ENCODE assay signal across 8 cellular contexts in genomic region chr5:142297786-142298185, GRCh38. TPM values are rescaled to one million over a fixed set of nuclear protein-coding genes. Genes with fewer than 3 reads are reported as not detected.
DNase-seq lines count a peak whose midpoint lies in the region; ATAC-seq and TF ChIP-seq lines count a peak whose summit lies in the region.
"Not testable (repeated sequence)": the region's sequence is repeated elsewhere in the genome, so short reads cannot be mapped to it uniquely, and the experiment has no call there.

No MANE protein-coding gene starts in this region.

- peak overlapping the region; percentile 97; the same call in 1 of the 3 replicates for H2BK15ac ChIP-seq in IMR-90 (ENCODE audit: low read depth, low read length)
- not testable (repeated sequence) for H2BK15ac ChIP-seq in mesendoderm (replicated peaks; ENCODE audit: low read depth)

- intact Hi-C loops in IMR-90 (cut with micrococcal nuclease); spleen (cut with DNase I; ENCODE audit: low total_unique reads): not testable (repeated sequence)
- intact Hi-C loops in ascending aorta (cut with DNase I): loop anchor here (1.0 kb wide), 1 partner anchor 104 kb away; no protein-coding TSS in a partner anchor

- H3K4ac ChIP-seq in IMR-90 (ENCODE audit: low read depth, low read length): peak overlapping the region; percentile 96; the same call in 1 of the 2 replicates
- H3K4ac ChIP-seq in mesendoderm (ENCODE audit: low read depth, low read length): not testable (repeated sequence)

- peak overlapping the region; percentile 85 to 96 (median 94) for H3K27ac Mint-ChIP-seq in nephron

- H3K4me1 ChIP-seq in BLaER1 (peaks cover 47% of the 10 kb centered on the region), IMR-90 (ENCODE audit: control insufficient read depth, insufficient read depth, low read length) (peaks cover 16% of the 10 kb centered on the region), ascending aorta (peaks cover 9 to 23% of the 10 kb centered on the region in 2 donors), cardiac muscle cell (ENCODE audit: low read depth) (peaks cover 29% of the 10 kb centered on the region), mesendoderm (ENCODE audit: control insufficient read depth, low read depth, low read length) (peaks cover 30% of the 10 kb centered on the region), spleen (peaks cover 0 to 38% (median 18%) of the 10 kb centered on the region in 6 donors)

- not testable (repeated sequence) for TF ChIP-seq CTCF in IMR-90 (conservative IDR thresholded peaks at IDR 0.05; ENCODE audit: low read depth, low read length); ascending aorta (IDR thresholded peaks at IDR 0.05); coronary artery (IDR thresholded peaks at IDR 0.05); cardiac muscle cell (IDR thresholded peaks at IDR 0.05; ENCODE audit: low read depth, low read length); nephron (IDR thresholded peaks at IDR 0.05; ENCODE audit: unreplicated experiment in 3 of 3); spleen (IDR thresholded peaks at IDR 0.05 in 8 of 11, conservative IDR thresholded peaks at IDR 0.05 in 3 of 11)

- H3K9me3 Mint-ChIP-seq in nephron: not testable (repeated sequence)

- H3K4me3 Mint-ChIP-seq in nephron: not testable (repeated sequence)

- H3K36me3 Mint-ChIP-seq in nephron (ENCODE audit: low read depth): not testable (repeated sequence)

- peaks cover 23 to 79% of the 10 kb centered on the region in 2 experiments for H3K79me1 ChIP-seq in IMR-90 (ENCODE audit: low read depth in 1 of 2, low read length in 2 of 2)
- peaks cover 11% of the 10 kb centered on the region for H3K79me1 ChIP-seq in mesendoderm (ENCODE audit: low read length)

- peak overlapping the region; percentile 96; the same call in 1 of the 2 replicates for H2BK120ac ChIP-seq in IMR-90 (ENCODE audit: low read depth, low read length)
- not testable (repeated sequence) for H2BK120ac ChIP-seq in mesendoderm (ENCODE audit: low read depth, low read length)

- H2AFZ ChIP-seq in IMR-90 (replicated peaks; ENCODE audit: low read length, poor library complexity): not testable (repeated sequence)

- POLR2A ChIA-PET in IMR-90 (lab: Charles Lee; ENCODE audit: unreplicated experiment): not testable (repeated sequence)

- H2AK5ac ChIP-seq in IMR-90 (ENCODE audit: low read depth, low read length): peak overlapping the region; percentile 7; the same call in 1 of the 2 replicates
- H2AK5ac ChIP-seq in mesendoderm (ENCODE audit: low read length): not testable (repeated sequence)

- H2AK9ac ChIP-seq in IMR-90 (replicated peaks; ENCODE audit: low read depth, low read length, poor library complexity): not testable (repeated sequence)

- not testable (repeated sequence) for H3K56ac ChIP-seq in IMR-90 (ENCODE audit: extremely low read depth, insufficient read depth, low read length); mesendoderm (ENCODE audit: low read length)

- TF ChIP-seq RAD21 in IMR-90 (IDR thresholded peaks at IDR 0.05; ENCODE audit: low read length): not testable (repeated sequence)

- TF ChIP-seq POLR2A in IMR-90 (IDR thresholded peaks at IDR 0.05; ENCODE audit: low read depth, low read length); spleen (IDR thresholded peaks at IDR 0.05): not testable (repeated sequence)

- H4K20me1 ChIP-seq in BLaER1; IMR-90 (ENCODE audit: insufficient read depth, low read length): not testable (repeated sequence)

- dilution Hi-C loops in IMR-90 (cut with HindIII; ENCODE audit: low sequenced_read_pairs, unreplicated experiment): not testable (repeated sequence)

- in situ Hi-C loops in IMR-90 (cut with MboI; ENCODE audit: low sequenced_read_pairs): not testable (repeated sequence)

- H3K9ac ChIP-seq in BLaER1; IMR-90 (ENCODE audit: low read depth, low read length); mesendoderm (ENCODE audit: low read length): not testable (repeated sequence)

- H3K4me1 Mint-ChIP-seq in nephron: peaks cover 35% of the 10 kb centered on the region

- peak overlapping the region; percentile 94; the same call in 1 of the 2 replicates for H2BK20ac ChIP-seq in IMR-90 (ENCODE audit: low read depth, low read length)

- not testable (repeated sequence) for H3K18ac ChIP-seq in IMR-90 (ENCODE audit: low read depth, low read length); mesendoderm (ENCODE audit: low read length)

- H3K4me3 ChIP-seq in BLaER1; IMR-90 (ENCODE audit: insufficient read depth, low read depth, low read length); ascending aorta; coronary artery; cardiac muscle cell; mesendoderm (ENCODE audit: low read length); spleen: not testable (repeated sequence)

- ATAC-seq in IMR-90 (ENCODE audit: low read depth): not testable (repeated sequence)

- H3K27ac ChIP-seq in BLaER1; IMR-90 (ENCODE audit: insufficient read depth, low read length): not testable (repeated sequence)
- H3K27ac ChIP-seq in ascending aorta (peak overlapping the region; percentile 79 to 83), coronary artery (peak overlapping the region; percentile 61 to 88), cardiac muscle cell (peak overlapping the region; percentile 97), mesendoderm (ENCODE audit: low read depth, low read length) (peak overlapping the region; percentile 98), spleen (peak overlapping the region in 6 of 8 donors; percentile 13 to 65 (median 48))

- 100% methylated on average over 1 of the region's 5 CpGs; no CpG with 5 or more reads in 1 of the 2 experiments for WGBS in IMR-90 (ENCODE audit: extremely low coverage in 2 of 2, insufficient read length in 1 of 2), 2 experiments
- WGBS in mesendoderm (ENCODE audit: extremely low coverage, insufficient coverage, low lambda C conversion rate): no CpG with 5 or more reads among the region's 5 CpGs
- WGBS in spleen, 5 donors: 86 to 95% (median 90%) methylated on average over 5 of the region's 5 CpGs

- peak overlapping the region; percentile 78; the same call in 1 of the 2 replicates for H3K4me2 ChIP-seq in BLaER1
- not testable (repeated sequence) for H3K4me2 ChIP-seq in IMR-90 (ENCODE audit: low read depth, low read length); mesendoderm (ENCODE audit: low read length)

- not testable (repeated sequence) for H4K5ac ChIP-seq in IMR-90 (ENCODE audit: low read depth, low read length); mesendoderm (ENCODE audit: low read length)

- H3K23ac ChIP-seq in IMR-90 (ENCODE audit: low read depth, low read length): peak overlapping the region; percentile 74; the same call in 1 of the 2 replicates
- H3K23ac ChIP-seq in mesendoderm (ENCODE audit: low read length): not testable (repeated sequence)

- H3K9me3 ChIP-seq in BLaER1; IMR-90 (ENCODE audit: control insufficient read depth, insufficient read depth, low read length); ascending aorta; cardiac muscle cell (ENCODE audit: low read depth); spleen: not testable (repeated sequence)

- peaks cover 17% of the 10 kb centered on the region for H3K9me1 ChIP-seq in IMR-90 (ENCODE audit: insufficient read depth, low read length)

- CTCF ChIA-PET in IMR-90 (lab: Yijun Ruan, JAX): interaction anchor here (0.6 to 0.9 kb wide), 2 partner anchors 250 to 251 kb away, joined by 3 read pairs; no protein-coding TSS in a partner anchor

- not testable (repeated sequence) for H4K91ac ChIP-seq in IMR-90 (ENCODE audit: insufficient read depth, low read depth, low read length)

- H4K8ac ChIP-seq in IMR-90 (ENCODE audit: low read depth in 2 of 2, low read length in 2 of 2): peak overlapping the region in 1 of 2 experiments; percentile 97; a peak in 1 of 4 replicates
- H4K8ac ChIP-seq in mesendoderm (ENCODE audit: low read depth, low read length): not testable (repeated sequence)

- not testable (repeated sequence) for H3K36me3 ChIP-seq in BLaER1; IMR-90 (ENCODE audit: control insufficient read depth, insufficient read depth, low read length); ascending aorta; cardiac muscle cell; mesendoderm (ENCODE audit: control insufficient read depth, insufficient read depth, low read length); spleen

- DNase-seq in IMR-90; ascending aorta (ENCODE audit: low spot score in 2 of 2); coronary artery (ENCODE audit: low spot score); cardiac muscle cell (ENCODE audit: low read depth in 1 of 2, low spot score in 1 of 2); mesendoderm; spleen: not testable (repeated sequence)

- H3K27me3 ChIP-seq in BLaER1; IMR-90 (ENCODE audit: control insufficient read depth, insufficient read depth, low read length); ascending aorta; cardiac muscle cell; mesendoderm (ENCODE audit: insufficient read depth, low read length, poor library complexity); spleen (replicated peaks in 1 of 7): not testable (repeated sequence)

- H3K27me3 Mint-ChIP-seq in nephron (ENCODE audit: low read depth): not testable (repeated sequence)

- BruUV-seq in IMR-90 (replicated peaks; lab: Mats Ljungman, UMichigan): not testable (repeated sequence)

- peak overlapping the region; percentile 97; the same call in 1 of the 2 replicates for H3K14ac ChIP-seq in IMR-90 (replicated peaks; ENCODE audit: low read depth, low read length)

- peaks cover 45% of the 10 kb centered on the region for H3K79me2 ChIP-seq in mesendoderm (ENCODE audit: control insufficient read depth, insufficient read depth, low read length)

- peak overlapping the region; percentile 90 for H2BK5ac ChIP-seq in IMR-90 (ENCODE audit: low read depth, low read length, poor library complexity, severe bottlenecking)
- not testable (repeated sequence) for H2BK5ac ChIP-seq in mesendoderm (ENCODE audit: low read length)

RNA-seq across cellular contexts. Expression of gene SPRY4, which starts 27.0 kb away (rescaled TPM):
- 8.4 and 10.3 TPM in 2 replicates for total RNA-seq in IMR-90 (2012; rRNA removed)
- polyA plus RNA-seq in IMR-90 (2012; rRNA removed): 21.0 and 22.1 TPM in 2 replicates
- polyA plus RNA-seq in IMR-90 (2012; cell fraction: cytosol; rRNA removed): 13.3 and 14.6 TPM in 2 replicates
- 59.8 and 89.3 TPM in 2 replicates for polyA plus RNA-seq in IMR-90 (2012; cell fraction: nucleus; rRNA removed; ENCODE audit: low replicate concordance)
- 111 TPM for total RNA-seq in ascending aorta
- total RNA-seq in cardiac muscle cell: 10.0 and 11.0 TPM in 2 replicates
- 4.4 and 7.3 TPM in 2 replicates for polyA plus RNA-seq in cardiac muscle cell
- polyA plus RNA-seq in mesendoderm (2013, experiment 1 of 2): 72.5 TPM
- 71.1 TPM for polyA plus RNA-seq in mesendoderm (2013, experiment 2 of 2)
- total RNA-seq in spleen: 10 to 100 TPM in 6 of 7 donors, 1 to 10 TPM in 1; 9.4 to 33.5 (median 21.2) TPM
- polyA plus RNA-seq in spleen: 1 to 10 TPM in 2 of 3 donors, under 1 TPM in 1; 0.76 to 2.0 (median 1.1) TPM
